Comparison of ENCODE assay signal across 22 cellular contexts in the genomic region with DNA sequence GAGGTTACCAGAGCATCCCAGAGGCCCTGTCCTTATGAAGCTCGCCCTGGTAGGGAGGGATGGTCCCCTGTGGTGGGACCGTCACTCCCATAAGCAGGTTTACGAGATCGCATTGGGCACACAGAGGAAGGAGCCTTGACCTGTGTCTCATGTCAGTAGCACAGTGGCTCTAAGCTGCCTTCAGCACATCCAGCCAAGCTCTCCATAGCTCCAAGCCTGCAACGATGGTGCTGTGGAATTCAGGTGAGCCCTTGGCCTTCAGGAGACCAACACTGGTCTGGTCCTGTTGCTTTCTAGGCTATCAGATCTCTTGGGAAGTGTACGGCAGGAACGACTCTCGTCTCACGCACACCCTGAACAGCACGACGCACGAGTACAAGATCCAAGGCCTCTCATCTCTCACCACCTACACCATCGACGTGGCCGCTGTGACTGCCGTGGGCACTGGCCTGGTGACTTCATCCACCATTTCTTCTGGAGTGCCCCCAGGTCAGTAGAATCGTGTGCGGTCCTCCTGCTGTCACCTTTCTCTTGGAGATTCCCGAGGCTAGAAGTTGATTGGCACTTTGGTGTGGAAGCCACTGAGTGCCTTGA.
A peak's percentile ranks its signal among the peaks of the same experiment; 100 is the strongest.
DNase-seq lines count a peak whose midpoint lies in the region; ATAC-seq, FAIRE-seq and TF ChIP-seq lines count a peak whose summit lies in the region.
"Had no signal": no experiment of that assay in that cellular context is flagged by ENCODE, and none has a peak within 500 bp of the region (broad histone marks: within the 10 kb centered on the region; RNA-seq: fewer than 3 reads in every experiment).

No MANE protein-coding gene starts in this region.

- H3K4me2 ChIP-seq in neuronal stem cell (ENCODE audit: insufficient read depth, low read length, poor library complexity, severe bottlenecking): no peak overlapping the region
- H3K4me2 ChIP-seq: A549 had no signal

- no peak overlapping the region for H2AFZ ChIP-seq in neuronal stem cell (ENCODE audit: low read length)

- no peak for ATAC-seq in activated naive CD4-positive, alpha-beta T cell treated with anti-CD3 and anti-CD28 coated beads, Interleukin-2, amount 50 U/mL, for 72 hours
- ATAC-seq: A549, K562 had no signal

- no peak overlapping the region for H4K8ac ChIP-seq in neuronal stem cell (ENCODE audit: low read depth, low read length)

- H3K4me1 ChIP-seq in esophagus muscularis mucosa (no peaks in the 10 kb centered on the region), neuronal stem cell (ENCODE audit: control insufficient read depth in 2 of 2, insufficient read depth in 1 of 2, low read depth in 1 of 2, low read length in 2 of 2) (peaks cover 0 to 1% of the 10 kb centered on the region in 2 donors), kidney (ENCODE audit: control insufficient read depth in 1 of 2, insufficient read depth in 1 of 2, low read depth in 1 of 2, low read length in 2 of 2) (no peaks in the 10 kb centered on the region)
- H3K4me1 ChIP-seq: A549 had no signal

- no peak overlapping the region for H3K4me3 Mint-ChIP-seq in type B pancreatic cell
- H3K4me3 Mint-ChIP-seq: CD4-positive, CD25-positive, alpha-beta regulatory T cell; CD8-positive, alpha-beta memory T cell; H9 had no signal

- H4K91ac ChIP-seq in neuronal stem cell (ENCODE audit: low read depth, low read length, poor library complexity): no peak overlapping the region

- FAIRE-seq in GM12892 (lab: Jason Lieb, UNC): no peak
- no peak for FAIRE-seq in kidney (lab: Jason Lieb, UNC)
- FAIRE-seq: A549, HTR-8/SVneo, K562 had no signal

- H2AK5ac ChIP-seq in neuronal stem cell (ENCODE audit: low read depth, low read length): peak overlapping the region; percentile 32

- H3K27ac Mint-ChIP-seq in type B pancreatic cell: no peak overlapping the region
- H3K27ac Mint-ChIP-seq in activated naive CD4-positive, alpha-beta T cell treated with anti-CD3 and anti-CD28 coated beads, Interleukin-2, amount 50 U/mL, for 72 hours: no peak overlapping the region
- H3K27ac Mint-ChIP-seq: CD4-positive, CD25-positive, alpha-beta regulatory T cell; CD8-positive, alpha-beta memory T cell; H9 had no signal

- no peak overlapping the region for H3K4ac ChIP-seq in neuronal stem cell (ENCODE audit: low read length)

- TF ChIP-seq CTCF in esophagus muscularis mucosa (IDR thresholded peaks at IDR 0.05) (no peak), type B pancreatic cell (conservative IDR thresholded peaks at IDR 0.05) (no peak), kidney (IDR thresholded peaks at IDR 0.05; ENCODE audit: borderline replicate concordance, extremely low read depth, insufficient read depth) (no peak)

- peak; percentile 4 for DNase-seq in D341Med (ENCODE audit: low spot score)
- DNase-seq in esophagus muscularis mucosa (ENCODE audit: extremely low spot score): peak; percentile 82
- DNase-seq in neuronal stem cell (ENCODE audit: low spot score): no peak
- DNase-seq in type B pancreatic cell (ENCODE audit: extremely low spot score, unreplicated experiment): peak; percentile 45
- no peak for DNase-seq in GM12892 (ENCODE audit: insufficient read length)
- no peak for DNase-seq in activated naive CD4-positive, alpha-beta T cell treated with anti-CD3 and anti-CD28 coated beads, Interleukin-2, amount 50 U/mL, for 72 hours (ENCODE audit: low spot score in 2 of 2)
- no peak for DNase-seq in KG1 (lab: John Stamatoyannopoulos, UW)
- no peak for DNase-seq in kidney
- DNase-seq: AML-193; C1 segment of cervical spinal cord; CD4-positive, CD25-positive, alpha-beta regulatory T cell; CD8-positive, alpha-beta memory T cell; COR-L47; DMS153; DMS79; GDM1; GOT3; H9; IMR-90 had no signal

- H2BK5ac ChIP-seq in neuronal stem cell (ENCODE audit: low read length): no peak overlapping the region

- H3K36me3 ChIP-seq in esophagus muscularis mucosa (no peaks in the 10 kb centered on the region), neuronal stem cell (replicated peaks in 1 of 2; ENCODE audit: control insufficient read depth in 2 of 2, insufficient read depth in 2 of 2, low read length in 2 of 2) (peaks cover 0 to 6% of the 10 kb centered on the region in 2 donors), kidney (ENCODE audit: control insufficient read depth in 1 of 2, insufficient read depth in 2 of 2, low read length in 2 of 2) (no peaks in the 10 kb centered on the region)

- TF ChIP-seq POLR2A in esophagus muscularis mucosa (IDR thresholded peaks at IDR 0.05; ENCODE audit: low read depth) (no peak), GM12892 (IDR thresholded peaks at IDR 0.05; ENCODE audit: low read depth, low read length) (no peak)

- H3K79me1 ChIP-seq in neuronal stem cell (ENCODE audit: low read depth, low read length): no peaks in the 10 kb centered on the region

- H3K9me3 Mint-ChIP-seq in type B pancreatic cell: peaks cover 5% of the 10 kb centered on the region
- H3K9me3 Mint-ChIP-seq in activated naive CD4-positive, alpha-beta T cell treated with anti-CD3 and anti-CD28 coated beads, Interleukin-2, amount 50 U/mL, for 72 hours: no peaks in the 10 kb centered on the region

- peak overlapping the region; percentile 33 for H3K18ac ChIP-seq in neuronal stem cell (ENCODE audit: low read length)

- no peak overlapping the region for H2BK120ac ChIP-seq in neuronal stem cell (ENCODE audit: low read depth, low read length)

- intact Hi-C loops in esophagus muscularis mucosa (cut with DNase I) (no loop called here), kidney (cut with DNase I) (no loop called here)

- H2BK12ac ChIP-seq in neuronal stem cell (ENCODE audit: low read length): no peak overlapping the region

- H3K14ac ChIP-seq in neuronal stem cell (ENCODE audit: low read length): no peak overlapping the region

- no peak overlapping the region for H3K4me3 ChIP-seq in esophagus muscularis mucosa
- peak overlapping the region in 1 of 2 donors; percentile 8 for H3K4me3 ChIP-seq in neuronal stem cell (ENCODE audit: low read length in 2 of 2)
- H3K4me3 ChIP-seq in kidney (ENCODE audit: low read length in 2 of 2): no peak overlapping the region
- H3K4me3 ChIP-seq: A549, K562 had no signal

- TF ChIP-seq EP300 in esophagus muscularis mucosa (IDR thresholded peaks at IDR 0.05): no peak

- H3K27ac ChIP-seq in esophagus muscularis mucosa (replicated peaks in 1 of 4): no peak overlapping the region
- no peak overlapping the region for H3K27ac ChIP-seq in neuronal stem cell (replicated peaks; ENCODE audit: low read length)
- no peak overlapping the region for H3K27ac ChIP-seq in kidney (ENCODE audit: low read depth in 2 of 2, low read length in 2 of 2)
- H3K27ac ChIP-seq: A549 had no signal

- 87% methylated on average over 15 of the region's 19 CpGs for WGBS in esophagus muscularis mucosa
- no CpG with 5 or more reads among the region's 19 CpGs for WGBS in neuronal stem cell (ENCODE audit: extremely low coverage in 2 of 2, insufficient read length in 2 of 2, insufficient replicate concordance in 1 of 2), 2 donors

- H3K9me3 ChIP-seq in esophagus muscularis mucosa (no peaks in the 10 kb centered on the region), neuronal stem cell (replicated peaks in 1 of 2; ENCODE audit: control insufficient read depth in 2 of 2, insufficient read depth in 1 of 2, low read depth in 1 of 2, low read length in 2 of 2) (peaks cover 0 to 9% of the 10 kb centered on the region in 2 donors), kidney (ENCODE audit: control insufficient read depth in 1 of 2, low read length in 2 of 2) (no peaks in the 10 kb centered on the region)

- H3K4me1 Mint-ChIP-seq in type B pancreatic cell (ENCODE audit: unreplicated experiment): peaks cover 16% of the 10 kb centered on the region
- H3K4me1 Mint-ChIP-seq: CD4-positive, CD25-positive, alpha-beta regulatory T cell; CD8-positive, alpha-beta memory T cell had no signal

- H3K27me3 Mint-ChIP-seq in type B pancreatic cell: no peaks in the 10 kb centered on the region
- H3K27me3 Mint-ChIP-seq: CD4-positive, CD25-positive, alpha-beta regulatory T cell had no signal

- no peak overlapping the region for H3K9ac ChIP-seq in neuronal stem cell (ENCODE audit: low read depth, low read length, poor library complexity)
- no peak overlapping the region for H3K9ac ChIP-seq in kidney (ENCODE audit: low read length in 2 of 2)

- H3K27me3 ChIP-seq in esophagus muscularis mucosa (no peaks in the 10 kb centered on the region), neuronal stem cell (ENCODE audit: control insufficient read depth in 3 of 3, insufficient read depth in 3 of 3, low read depth in 1 of 3, low read length in 3 of 3) (no peaks in the 10 kb centered on the region)

- H2BK15ac ChIP-seq in neuronal stem cell (ENCODE audit: low read length): no peak overlapping the region

- no peak overlapping the region for H3K23ac ChIP-seq in neuronal stem cell (ENCODE audit: low read depth, low read length, poor library complexity)

- peaks cover 20% of the 10 kb centered on the region for H3K36me3 Mint-ChIP-seq in type B pancreatic cell
- H3K36me3 Mint-ChIP-seq in activated naive CD4-positive, alpha-beta T cell treated with anti-CD3 and anti-CD28 coated beads, Interleukin-2, amount 50 U/mL, for 72 hours: no peaks in the 10 kb centered on the region
- H3K36me3 Mint-ChIP-seq: CD4-positive, CD25-positive, alpha-beta regulatory T cell; CD8-positive, alpha-beta memory T cell had no signal

Comparison
In these comparisons a context has a peak if more than half of its experiments do, and no peak if none do; other contexts are left out.
1. DNase-seq: peak in D341Med (single experiment), esophagus muscularis mucosa (single experiment) and type B pancreatic cell (single experiment); none in neuronal stem cell (single experiment), GM12892 (single experiment), activated naive CD4-positive, alpha-beta T cell treated with anti-CD3 and anti-CD28 coated beads, Interleukin-2, amount 50 U/mL, for 72 hours (0 of 2), KG1 (single experiment) and kidney (single experiment).